ENCODE assay signal across 8 cellular contexts in genomic region chr7:39623312-39624201, GRCh38. TPM values are rescaled to one million over a fixed set of nuclear protein-coding genes. Genes with fewer than 3 reads are reported as not detected.
DNase-seq lines count a peak whose midpoint lies in the region; ATAC-seq, FAIRE-seq and TF ChIP-seq lines count a peak whose summit lies in the region.

A gene with protein sequence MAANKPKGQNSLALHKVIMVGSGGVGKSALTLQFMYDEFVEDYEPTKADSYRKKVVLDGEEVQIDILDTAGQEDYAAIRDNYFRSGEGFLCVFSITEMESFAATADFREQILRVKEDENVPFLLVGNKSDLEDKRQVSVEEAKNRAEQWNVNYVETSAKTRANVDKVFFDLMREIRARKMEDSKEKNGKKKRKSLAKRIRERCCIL (plus strand): TSS chr7:39623572. CDS start chr7:39686668, 63,096 bp downstream.

- H3K4me3 ChIP-seq in astrocyte of the cerebellum (ENCODE audit: low read depth, low read length) (peak within 1 kb of the TSS; percentile 72), rectal smooth muscle tissue (ENCODE audit: low read length) (peak within 1 kb of the TSS; percentile 75), vagina (peak within 1 kb of the TSS; percentile 94 to 96)

- H3K4me1 ChIP-seq in rectal smooth muscle tissue (ENCODE audit: control insufficient read depth, insufficient read depth, low read length) (peaks cover 16% of the 10 kb centered on the region), vagina (peaks cover 56% of the 10 kb centered on the region)

- TF ChIP-seq CTCF in astrocyte of the cerebellum (IDR thresholded peaks at IDR 0.05; ENCODE audit: low read depth, low read length, missing control alignments) (no peak), vagina (IDR thresholded peaks at IDR 0.05) (peak in 1 of 3 experiments; percentile 37)

- H3K27ac ChIP-seq in rectal smooth muscle tissue (ENCODE audit: low read depth, low read length) (peak within 1 kb of the TSS; percentile 85), vagina (peak within 1 kb of the TSS; percentile 93)

- peak; percentile 78 for DNase-seq in GM18507 (ENCODE audit: extremely low spot score, insufficient read length, low read depth)
- peak; percentile 69 for DNase-seq in NCI-H2029 treated with DMSO at 0.1 percent for 48 hours (lab: John Stamatoyannopoulos, UW)
- peak; percentile 84 for DNase-seq in T-helper 9 cell
- DNase-seq in astrocyte of the cerebellum (ENCODE audit: low read depth), result peak; percentile 75
- peak; percentile 91 for DNase-seq in hepatic stellate cell (ENCODE audit: low spot score)
- peak in 1 of 2 donors; percentile 95 for DNase-seq in vagina (ENCODE audit: extremely low spot score in 2 of 2)

- in situ Hi-C loops in astrocyte of the cerebellum (cut with HindIII; ENCODE audit: low sequenced_read_pairs), result no loop called here

- H3K27me3 ChIP-seq in rectal smooth muscle tissue (ENCODE audit: control insufficient read depth, insufficient read depth, low read length) (no peaks in the 10 kb centered on the region), vagina (no peaks in the 10 kb centered on the region)

- peak; percentile 92 for ATAC-seq in HG02970 (IDR thresholded peaks at IDR 0.05; ENCODE audit: low FRiP score, unreplicated experiment)

- FAIRE-seq in GM18507 (lab: Jason Lieb, UNC), result peak; percentile 82

- peak in 1 of 2 donors; percentile 43 for TF ChIP-seq POLR2A in vagina (IDR thresholded peaks at IDR 0.05)

- no peaks in the 10 kb centered on the region for H3K9me3 ChIP-seq in vagina

- intact Hi-C loops in vagina (cut with DNase I), result no loop called here

- H3K36me3 ChIP-seq in rectal smooth muscle tissue (ENCODE audit: control insufficient read depth, insufficient read depth, low read length) (no peaks in the 10 kb centered on the region), vagina (no peaks in the 10 kb centered on the region)

- H3K9ac ChIP-seq in rectal smooth muscle tissue (ENCODE audit: low read length), result peak within 1 kb of the TSS; percentile 36

RNA-seq across cellular contexts. Expression of the gene that starts here (rescaled TPM):
- total RNA-seq in vagina, result 20.1 TPM
